1 cellular context compared by ENCODE assay signal in genomic region chr17:74442670-74443515, GRCh38.
A peak's percentile ranks its signal among the peaks of the same experiment; 100 is the strongest.
TF ChIP-seq lines count a peak whose summit lies in the region.

No MANE protein-coding gene starts in this region.

TF ChIP-seq in HepG2, 621 proteins besides CTCF, POLR2A, EP300 and RAD21 (continued from another document and continues in another):
- TF ChIP-seq, protein P1, sequence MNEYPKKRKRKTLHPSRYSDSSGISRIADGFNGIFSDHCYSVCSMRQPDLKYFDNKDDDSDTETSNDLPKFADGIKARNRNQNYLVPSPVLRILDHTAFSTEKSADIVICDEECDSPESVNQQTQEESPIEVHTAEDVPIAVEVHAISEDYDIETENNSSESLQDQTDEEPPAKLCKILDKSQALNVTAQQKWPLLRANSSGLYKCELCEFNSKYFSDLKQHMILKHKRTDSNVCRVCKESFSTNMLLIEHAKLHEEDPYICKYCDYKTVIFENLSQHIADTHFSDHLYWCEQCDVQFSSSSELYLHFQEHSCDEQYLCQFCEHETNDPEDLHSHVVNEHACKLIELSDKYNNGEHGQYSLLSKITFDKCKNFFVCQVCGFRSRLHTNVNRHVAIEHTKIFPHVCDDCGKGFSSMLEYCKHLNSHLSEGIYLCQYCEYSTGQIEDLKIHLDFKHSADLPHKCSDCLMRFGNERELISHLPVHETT (CRISPR knock-in tag; conservative IDR thresholded peaks at IDR 0.05), result no peak; the same call in 1 of the 2 replicates
- peak; percentile 87 for TF ChIP-seq ZNF878 (CRISPR knock-in tag; IDR thresholded peaks at IDR 0.05)
- TF ChIP-seq ZNF430 (CRISPR knock-in tag; IDR thresholded peaks at IDR 0.05), result no peak
- TF ChIP-seq PCBP2 (optimal IDR thresholded peaks at IDR 0.05; ENCODE audit: low read depth, low read length, poor library complexity, severe bottlenecking), result no peak
- no peak for TF ChIP-seq RBM39 (IDR thresholded peaks at IDR 0.05; ENCODE audit: low read depth, low read length, poor library complexity, severe bottlenecking)
- no peak for TF ChIP-seq ZNF850 (CRISPR knock-in tag; conservative IDR thresholded peaks at IDR 0.05)
- TF ChIP-seq ZNF761 (CRISPR knock-in tag; conservative IDR thresholded peaks at IDR 0.05), result peak; percentile 91
- peak; percentile 64; the same call in 1 of the 2 replicates for TF ChIP-seq ATF7-NPFF (CRISPR knock-in tag; IDR thresholded peaks at IDR 0.05; ENCODE audit: low read depth)
- peak; percentile 90 for TF ChIP-seq ARID2 (CRISPR knock-in tag; IDR thresholded peaks at IDR 0.05; ENCODE audit: borderline replicate concordance)
- no peak; the same call in none of the 2 replicates for TF ChIP-seq PAF1 (CRISPR knock-in tag; IDR thresholded peaks at IDR 0.05)
- TF ChIP-seq RARG (CRISPR knock-in tag; IDR thresholded peaks at IDR 0.05; ENCODE audit: low read depth), result 0 out of 2 replicates have a peak, but pooled peaks have one; percentile 83
- TF ChIP-seq, protein P2, sequence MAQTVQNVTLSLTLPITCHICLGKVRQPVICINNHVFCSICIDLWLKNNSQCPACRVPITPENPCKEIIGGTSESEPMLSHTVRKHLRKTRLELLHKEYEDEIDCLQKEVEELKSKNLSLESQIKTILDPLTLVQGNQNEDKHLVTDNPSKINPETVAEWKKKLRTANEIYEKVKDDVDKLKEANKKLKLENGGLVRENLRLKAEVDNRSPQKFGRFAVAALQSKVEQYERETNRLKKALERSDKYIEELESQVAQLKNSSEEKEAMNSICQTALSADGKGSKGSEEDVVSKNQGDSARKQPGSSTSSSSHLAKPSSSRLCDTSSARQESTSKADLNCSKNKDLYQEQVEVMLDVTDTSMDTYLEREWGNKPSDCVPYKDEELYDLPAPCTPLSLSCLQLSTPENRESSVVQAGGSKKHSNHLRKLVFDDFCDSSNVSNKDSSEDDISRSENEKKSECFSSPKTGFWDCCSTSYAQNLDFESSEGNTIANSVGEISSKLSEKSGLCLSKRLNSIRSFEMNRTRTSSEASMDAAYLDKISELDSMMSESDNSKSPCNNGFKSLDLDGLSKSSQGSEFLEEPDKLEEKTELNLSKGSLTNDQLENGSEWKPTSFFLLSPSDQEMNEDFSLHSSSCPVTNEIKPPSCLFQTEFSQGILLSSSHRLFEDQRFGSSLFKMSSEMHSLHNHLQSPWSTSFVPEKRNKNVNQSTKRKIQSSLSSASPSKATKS (CRISPR knock-in tag; IDR thresholded peaks at IDR 0.05), result no peak; the same call in 1 of the 2 replicates
- TF ChIP-seq, protein P3, sequence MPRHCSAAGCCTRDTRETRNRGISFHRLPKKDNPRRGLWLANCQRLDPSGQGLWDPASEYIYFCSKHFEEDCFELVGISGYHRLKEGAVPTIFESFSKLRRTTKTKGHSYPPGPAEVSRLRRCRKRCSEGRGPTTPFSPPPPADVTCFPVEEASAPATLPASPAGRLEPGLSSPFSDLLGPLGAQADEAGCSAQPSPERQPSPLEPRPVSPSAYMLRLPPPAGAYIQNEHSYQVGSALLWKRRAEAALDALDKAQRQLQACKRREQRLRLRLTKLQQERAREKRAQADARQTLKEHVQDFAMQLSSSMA (CRISPR knock-in tag; IDR thresholded peaks at IDR 0.05), result no peak
- no peak; the same call in 1 of the 2 replicates for TF ChIP-seq POLR2AphosphoS2 (IDR thresholded peaks at IDR 0.05; ENCODE audit: low read depth, low read length)
- TF ChIP-seq ZNF276 (CRISPR knock-in tag; IDR thresholded peaks at IDR 0.05; ENCODE audit: low read depth), result peak; percentile 97
- TF ChIP-seq, protein P4, sequence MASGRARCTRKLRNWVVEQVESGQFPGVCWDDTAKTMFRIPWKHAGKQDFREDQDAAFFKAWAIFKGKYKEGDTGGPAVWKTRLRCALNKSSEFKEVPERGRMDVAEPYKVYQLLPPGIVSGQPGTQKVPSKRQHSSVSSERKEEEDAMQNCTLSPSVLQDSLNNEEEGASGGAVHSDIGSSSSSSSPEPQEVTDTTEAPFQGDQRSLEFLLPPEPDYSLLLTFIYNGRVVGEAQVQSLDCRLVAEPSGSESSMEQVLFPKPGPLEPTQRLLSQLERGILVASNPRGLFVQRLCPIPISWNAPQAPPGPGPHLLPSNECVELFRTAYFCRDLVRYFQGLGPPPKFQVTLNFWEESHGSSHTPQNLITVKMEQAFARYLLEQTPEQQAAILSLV (CRISPR knock-in tag; IDR thresholded peaks at IDR 0.05; ENCODE audit: borderline replicate concordance), result peak; percentile 71
- peak; percentile 77 for TF ChIP-seq E2F1 (CRISPR knock-in tag; IDR thresholded peaks at IDR 0.05)
- peak; percentile 68; the same call in 1 of the 2 replicates for TF ChIP-seq ELF4 (CRISPR knock-in tag; IDR thresholded peaks at IDR 0.05; ENCODE audit: borderline replicate concordance)
- peak; percentile 60 for TF ChIP-seq CREB1 (IDR thresholded peaks at IDR 0.05)
- peak; percentile 85 for TF ChIP-seq CREB1 (CRISPR knock-in tag; IDR thresholded peaks at IDR 0.05)
- peak; percentile 91 for TF ChIP-seq NR2F2 (IDR thresholded peaks at IDR 0.05; ENCODE audit: borderline replicate concordance, low read depth)
- TF ChIP-seq, protein P5, sequence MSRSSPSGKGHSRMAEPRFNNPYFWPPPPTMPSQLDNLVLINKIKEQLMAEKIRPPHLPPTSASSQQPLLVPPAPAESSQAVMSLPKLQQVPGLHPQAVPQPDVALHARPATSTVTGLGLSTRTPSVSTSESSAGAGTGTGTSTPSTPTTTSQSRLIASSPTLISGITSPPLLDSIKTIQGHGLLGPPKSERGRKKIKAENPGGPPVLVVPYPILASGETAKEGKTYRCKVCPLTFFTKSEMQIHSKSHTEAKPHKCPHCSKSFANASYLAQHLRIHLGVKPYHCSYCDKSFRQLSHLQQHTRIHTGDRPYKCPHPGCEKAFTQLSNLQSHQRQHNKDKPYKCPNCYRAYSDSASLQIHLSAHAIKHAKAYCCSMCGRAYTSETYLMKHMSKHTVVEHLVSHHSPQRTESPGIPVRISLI (CRISPR knock-in tag; IDR thresholded peaks at IDR 0.05; ENCODE audit: borderline replicate concordance), result peak; percentile 99
- TF ChIP-seq FOSL2 (CRISPR knock-in tag; IDR thresholded peaks at IDR 0.05), result peak; percentile 70
- TF ChIP-seq ADNP (CRISPR knock-in tag; IDR thresholded peaks at IDR 0.05), result no peak
- TF ChIP-seq IRX3 (CRISPR knock-in tag; IDR thresholded peaks at IDR 0.05; ENCODE audit: borderline replicate concordance, low read depth), result peak; percentile 64; the same call in 1 of the 2 replicates
- no peak; the same call in 1 of the 2 replicates for TF ChIP-seq ZNF12 (CRISPR knock-in tag; IDR thresholded peaks at IDR 0.05)
- TF ChIP-seq EEA1 (CRISPR knock-in tag; IDR thresholded peaks at IDR 0.05; ENCODE audit: borderline replicate concordance), result no peak; the same call in 1 of the 2 replicates
- no peak for TF ChIP-seq TCF12 (IDR thresholded peaks at IDR 0.05)
- TF ChIP-seq TCF12 (CRISPR knock-in tag; IDR thresholded peaks at IDR 0.05), result peak; percentile 90; the same call in 1 of the 2 replicates
- peak; percentile 93 for TF ChIP-seq AHR (CRISPR knock-in tag; IDR thresholded peaks at IDR 0.05)
- TF ChIP-seq FOXA3 (CRISPR knock-in tag; IDR thresholded peaks at IDR 0.05), result peak; percentile 87
- TF ChIP-seq, protein P6, sequence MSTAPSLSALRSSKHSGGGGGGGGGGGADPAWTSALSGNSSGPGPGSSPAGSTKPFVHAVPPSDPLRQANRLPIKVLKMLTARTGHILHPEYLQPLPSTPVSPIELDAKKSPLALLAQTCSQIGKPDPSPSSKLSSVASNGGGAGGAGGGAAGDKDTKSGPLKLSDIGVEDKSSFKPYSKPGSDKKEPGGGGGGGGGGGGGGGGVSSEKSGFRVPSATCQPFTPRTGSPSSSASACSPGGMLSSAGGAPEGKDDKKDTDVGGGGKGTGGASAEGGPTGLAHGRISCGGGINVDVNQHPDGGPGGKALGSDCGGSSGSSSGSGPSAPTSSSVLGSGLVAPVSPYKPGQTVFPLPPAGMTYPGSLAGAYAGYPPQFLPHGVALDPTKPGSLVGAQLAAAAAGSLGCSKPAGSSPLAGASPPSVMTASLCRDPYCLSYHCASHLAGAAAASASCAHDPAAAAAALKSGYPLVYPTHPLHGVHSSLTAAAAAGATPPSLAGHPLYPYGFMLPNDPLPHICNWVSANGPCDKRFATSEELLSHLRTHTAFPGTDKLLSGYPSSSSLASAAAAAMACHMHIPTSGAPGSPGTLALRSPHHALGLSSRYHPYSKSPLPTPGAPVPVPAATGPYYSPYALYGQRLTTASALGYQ (CRISPR knock-in tag; IDR thresholded peaks at IDR 0.05), result peak; percentile 82
- no peak for TF ChIP-seq RBM22 (optimal IDR thresholded peaks at IDR 0.05; ENCODE audit: low read length)
- peak; percentile 95 for TF ChIP-seq DMTF1 (CRISPR knock-in tag; IDR thresholded peaks at IDR 0.05)
- TF ChIP-seq, protein P7, sequence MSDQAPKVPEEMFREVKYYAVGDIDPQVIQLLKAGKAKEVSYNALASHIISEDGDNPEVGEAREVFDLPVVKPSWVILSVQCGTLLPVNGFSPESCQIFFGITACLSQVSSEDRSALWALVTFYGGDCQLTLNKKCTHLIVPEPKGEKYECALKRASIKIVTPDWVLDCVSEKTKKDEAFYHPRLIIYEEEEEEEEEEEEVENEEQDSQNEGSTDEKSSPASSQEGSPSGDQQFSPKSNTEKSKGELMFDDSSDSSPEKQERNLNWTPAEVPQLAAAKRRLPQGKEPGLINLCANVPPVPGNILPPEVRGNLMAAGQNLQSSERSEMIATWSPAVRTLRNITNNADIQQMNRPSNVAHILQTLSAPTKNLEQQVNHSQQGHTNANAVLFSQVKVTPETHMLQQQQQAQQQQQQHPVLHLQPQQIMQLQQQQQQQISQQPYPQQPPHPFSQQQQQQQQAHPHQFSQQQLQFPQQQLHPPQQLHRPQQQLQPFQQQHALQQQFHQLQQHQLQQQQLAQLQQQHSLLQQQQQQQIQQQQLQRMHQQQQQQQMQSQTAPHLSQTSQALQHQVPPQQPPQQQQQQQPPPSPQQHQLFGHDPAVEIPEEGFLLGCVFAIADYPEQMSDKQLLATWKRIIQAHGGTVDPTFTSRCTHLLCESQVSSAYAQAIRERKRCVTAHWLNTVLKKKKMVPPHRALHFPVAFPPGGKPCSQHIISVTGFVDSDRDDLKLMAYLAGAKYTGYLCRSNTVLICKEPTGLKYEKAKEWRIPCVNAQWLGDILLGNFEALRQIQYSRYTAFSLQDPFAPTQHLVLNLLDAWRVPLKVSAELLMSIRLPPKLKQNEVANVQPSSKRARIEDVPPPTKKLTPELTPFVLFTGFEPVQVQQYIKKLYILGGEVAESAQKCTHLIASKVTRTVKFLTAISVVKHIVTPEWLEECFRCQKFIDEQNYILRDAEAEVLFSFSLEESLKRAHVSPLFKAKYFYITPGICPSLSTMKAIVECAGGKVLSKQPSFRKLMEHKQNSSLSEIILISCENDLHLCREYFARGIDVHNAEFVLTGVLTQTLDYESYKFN (CRISPR knock-in tag; conservative IDR thresholded peaks at IDR 0.05), result peak; percentile 99
- TF ChIP-seq, protein P8, sequence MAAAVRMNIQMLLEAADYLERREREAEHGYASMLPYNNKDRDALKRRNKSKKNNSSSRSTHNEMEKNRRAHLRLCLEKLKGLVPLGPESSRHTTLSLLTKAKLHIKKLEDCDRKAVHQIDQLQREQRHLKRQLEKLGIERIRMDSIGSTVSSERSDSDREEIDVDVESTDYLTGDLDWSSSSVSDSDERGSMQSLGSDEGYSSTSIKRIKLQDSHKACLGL (CRISPR knock-in tag; IDR thresholded peaks at IDR 0.05), result peak; percentile 52
- peak; percentile 91 for TF ChIP-seq ZBTB37 (CRISPR knock-in tag; IDR thresholded peaks at IDR 0.05)
- no peak for TF ChIP-seq HOXA7 (CRISPR knock-in tag; IDR thresholded peaks at IDR 0.05)
- peak; percentile 97 for TF ChIP-seq NKX3-1 (CRISPR knock-in tag; IDR thresholded peaks at IDR 0.05)
